In the genomic region with DNA sequence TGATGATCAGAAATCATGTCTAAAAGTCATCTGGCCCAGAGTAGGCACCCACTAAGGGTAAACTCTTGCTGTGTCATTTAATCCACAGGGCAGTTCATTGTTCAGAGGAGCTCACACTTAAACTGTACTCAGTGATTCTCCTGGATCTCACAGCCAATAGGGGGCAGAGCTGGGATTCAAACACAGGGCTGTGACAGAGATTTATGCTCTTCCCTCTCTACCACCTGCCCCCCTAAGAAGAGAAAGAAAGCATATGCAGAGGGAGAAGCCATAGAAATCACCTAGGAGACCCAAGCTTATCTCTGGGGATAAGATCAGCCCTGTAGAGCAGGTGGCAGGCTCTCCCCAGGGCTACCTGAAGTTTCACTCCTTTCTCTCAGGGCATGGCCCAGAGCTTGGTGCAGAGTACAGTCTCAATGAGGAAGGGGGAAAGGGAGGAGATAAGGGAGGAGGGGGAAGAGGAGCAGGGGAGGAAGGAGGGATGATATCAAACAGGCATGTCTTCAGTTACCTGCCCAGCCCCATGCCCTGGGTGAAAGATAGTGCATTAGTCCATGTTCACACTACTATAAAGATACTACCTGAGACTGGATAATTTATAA, we compare ENCODE assay signal across 11 cellular contexts. TPM values are rescaled to one million over a fixed set of nuclear protein-coding genes. Genes with fewer than 3 reads are reported as not detected.
DNase-seq lines count a peak whose midpoint lies in the region; ATAC-seq and TF ChIP-seq lines count a peak whose summit lies in the region.
"Had no signal": no experiment of that assay in that cellular context is flagged by ENCODE, and none has a peak within 500 bp of the region (broad histone marks: within the 10 kb centered on the region; RNA-seq: fewer than 3 reads in every experiment).

No MANE protein-coding gene starts in this region.

- no peaks in the 10 kb centered on the region for H3K79me2 ChIP-seq in osteoblast (ENCODE audit: insufficient read depth, low read length)

- no peaks in the 10 kb centered on the region for H3K4me1 ChIP-seq in osteoblast (ENCODE audit: insufficient read depth, low read length)

- H4K20me1 ChIP-seq in osteoblast (ENCODE audit: insufficient read depth, low read length): no peaks in the 10 kb centered on the region

- peaks cover 20% of the 10 kb centered on the region for H3K27me3 ChIP-seq in osteoblast (ENCODE audit: insufficient read depth, low read length)

- no peak overlapping the region for H3K4me2 ChIP-seq in osteoblast (ENCODE audit: insufficient read depth, low read length)

- peak; percentile 26 for DNase-seq in NCI-H187 treated with DMSO at 0.1 percent for 48 hours (lab: John Stamatoyannopoulos, UW)
- peak; percentile 49 for DNase-seq in choroid plexus epithelial cell (ENCODE audit: low read depth)
- DNase-seq in osteoblast (ENCODE audit: insufficient read length, low spot score, missing footprints): no peak
- no peak for DNase-seq in MV-4-11 (lab: John Stamatoyannopoulos, UW)
- no peak for DNase-seq in Kasumi-1 (lab: John Stamatoyannopoulos, UW)
- no peak for DNase-seq in activated effector memory CD4-positive, alpha-beta T cell treated with Interleukin-2 at 50 U/mL for 16 hours
- DNase-seq: activated naive CD8-positive, alpha-beta T cell treated with anti-CD3 and anti-CD28 coated beads, Interleukin-2, amount 50 U/mL, for 24 hours; stimulated activated CD4-positive, alpha-beta T cell treated with anti-CD3 and anti-CD28 coated beads, Interleukin-4, amount 100 ng/mL, for 4 hours; SW 1271 had no signal

- TF ChIP-seq CTCF in GM12875 (IDR thresholded peaks at IDR 0.05; ENCODE audit: borderline replicate concordance, insufficient read depth, low read depth, low read length): peak; percentile 8; the same call in 1 of the 2 replicates
- peak; percentile 67 for TF ChIP-seq CTCF in choroid plexus epithelial cell (conservative IDR thresholded peaks at IDR 0.05; ENCODE audit: low read depth, low read length)
- TF ChIP-seq CTCF in osteoblast (IDR thresholded peaks at IDR 0.05; ENCODE audit: extremely low read depth, low read depth, low read length): peak; percentile 43

- no peaks in the 10 kb centered on the region for H3K36me3 ChIP-seq in osteoblast (ENCODE audit: insufficient read depth, low read length)

- no peaks in the 10 kb centered on the region for H3K9me3 ChIP-seq in osteoblast (ENCODE audit: low read depth, low read length)

- no peak for ATAC-seq in HG03378 (IDR thresholded peaks at IDR 0.05; ENCODE audit: unreplicated experiment)
- ATAC-seq: activated naive CD8-positive, alpha-beta T cell treated with anti-CD3 and anti-CD28 coated beads, Interleukin-2, amount 50 U/mL, for 24 hours had no signal

- no peak overlapping the region for H3K27ac ChIP-seq in osteoblast (ENCODE audit: low read depth, low read length)

- no peak overlapping the region for H3K4me3 ChIP-seq in GM12875 (ENCODE audit: low read depth, low read length)
- H3K4me3 ChIP-seq in choroid plexus epithelial cell (ENCODE audit: low read depth, low read length): no peak overlapping the region
- no peak overlapping the region for H3K4me3 ChIP-seq in osteoblast (ENCODE audit: insufficient read depth, low read length)

- H2AFZ ChIP-seq in osteoblast (ENCODE audit: low read length): no peak overlapping the region

RNA-seq across cellular contexts. Expression of gene ADPGK, which starts 51.8 kb away (rescaled TPM):
- 57.9 and 58.3 TPM in 2 replicates for total RNA-seq in osteoblast

Comparison
In these comparisons a context has a peak if more than half of its experiments do, and no peak if none do; other contexts are left out.
1. CTCF ChIP-seq: peak in every context shown above with its lines; median percentile 67 in choroid plexus epithelial cell; 43 in osteoblast; 8 in GM12875.
2. DNase-seq: peak in NCI-H187 treated with DMSO at 0.1 percent for 48 hours (single experiment) and choroid plexus epithelial cell (single experiment); none in osteoblast (single experiment), MV-4-11 (single experiment), Kasumi-1 (0 of 2) and activated effector memory CD4-positive, alpha-beta T cell treated with Interleukin-2 at 50 U/mL for 16 hours (single experiment).